20 cellular contexts compared by ENCODE assay signal in the genomic region with DNA sequence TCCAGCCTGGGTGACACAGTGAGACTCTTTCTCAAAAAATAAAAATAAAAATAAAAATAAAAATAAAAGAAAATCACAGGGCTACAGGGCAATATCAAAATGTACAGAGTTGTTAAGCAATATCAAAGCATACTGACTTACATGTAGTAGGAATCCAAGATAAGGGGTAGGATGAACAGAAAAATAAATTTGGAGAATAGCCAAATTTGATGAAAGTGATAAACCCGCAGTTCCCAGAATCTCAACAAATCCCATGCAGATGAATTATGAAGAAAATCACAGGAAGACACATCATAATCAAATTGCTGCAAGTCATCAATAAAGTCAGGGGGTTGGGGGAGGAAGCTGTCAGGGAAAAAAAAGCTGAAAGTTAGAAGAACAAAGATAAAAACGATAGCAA.
"Had no signal": no experiment of that assay in that cellular context is flagged by ENCODE, and none has a peak within 500 bp of the region (broad histone marks: within the 10 kb centered on the region; RNA-seq: fewer than 3 reads in every experiment).

No MANE protein-coding gene starts in this region.

- ATAC-seq: Panc1, PC-3 had no signal

- H3K27me3 ChIP-seq: MG63 had no signal

- DNase-seq: Karpas-422, KG1, MG63, NCI-H1092 treated with DMSO at 0.1 percent for 48 hours, NCI-H1436, NCI-H187, NCI-H2029, NCI-H2081 treated with DMSO at 0.1 percent for 48 hours, NCI-H2171, NCI-H226, NCI-H446, NCI-H510A, NCI-H524 treated with DMSO at 0.1 percent for 48 hours, NCI-H69, NCI-H774, PC-3, SHP77, SK-N-SH had no signal

- H3K4me3 ChIP-seq: MG63 had no signal

- H3K27ac ChIP-seq: RWPE1 had no signal
